In the genomic region with DNA sequence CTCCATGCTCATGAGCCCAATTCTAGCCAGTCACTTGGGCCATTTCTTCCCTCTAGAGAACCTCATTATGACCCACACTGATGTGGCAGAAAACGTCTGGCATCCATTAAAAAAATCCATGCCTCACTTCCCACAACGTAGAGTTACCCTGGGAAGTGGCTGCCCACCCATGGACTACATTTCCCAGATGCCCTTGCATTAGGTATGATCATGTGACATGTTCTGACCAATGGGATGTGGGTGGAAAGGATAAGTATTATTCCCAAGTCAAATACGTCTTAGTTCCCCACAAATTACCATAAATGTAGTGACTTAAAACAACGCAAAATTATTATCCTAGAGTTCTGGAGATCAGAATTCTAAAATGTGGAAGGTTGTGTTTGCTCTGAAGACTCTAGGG, we compare ENCODE assay signal across 16 cellular contexts. TPM values are rescaled to one million over a fixed set of nuclear protein-coding genes. Genes with fewer than 3 reads are reported as not detected.
DNase-seq lines count a peak whose midpoint lies in the region; ATAC-seq and TF ChIP-seq lines count a peak whose summit lies in the region.
"Had no signal": no experiment of that assay in that cellular context is flagged by ENCODE, and none has a peak within 500 bp of the region (broad histone marks: within the 10 kb centered on the region; RNA-seq: fewer than 3 reads in every experiment).

No MANE protein-coding gene starts in this region.

- H3K27me3 ChIP-seq in SJCRH30 (no peaks in the 10 kb centered on the region), heart left ventricle (peaks cover 0 to 15% (median 0%) of the 10 kb centered on the region in 9 donors)

- no peak overlapping the region for H3K4me3 ChIP-seq in SJCRH30
- no peak overlapping the region for H3K4me3 ChIP-seq in fibroblast of the aortic adventitia (ENCODE audit: low read depth, low read length)
- H3K4me3 ChIP-seq in heart left ventricle, result no peak overlapping the region
- H3K4me3 ChIP-seq: PC-9 had no signal

- 29 to 40% (median 36%) methylated on average over 4 of the region's 4 CpGs for WGBS in heart left ventricle, 4 donors

- intact Hi-C loops in heart left ventricle (cut with DNase I), result no loop called here
- intact Hi-C loops in sciatic nerve (cut with DNase I), result no loop called here

- ATAC-seq in heart left ventricle, result no peak
- no peak for ATAC-seq in sciatic nerve

- no peaks in the 10 kb centered on the region for H3K4me1 Mint-ChIP-seq in activated naive CD4-positive, alpha-beta T cell treated with anti-CD3 and anti-CD28 coated beads, Interleukin-2, amount 10 ng/mL, durations not matched to agents 7 days and 5 days

- peak; percentile 31 for DNase-seq in EL
- DNase-seq in HT-29 (ENCODE audit: low spot score), result peak; percentile 7
- DNase-seq in SJCRH30, result peak; percentile 6 to 35
- peak; percentile 20 for DNase-seq in fibroblast of the aortic adventitia (ENCODE audit: low read depth)
- DNase-seq in heart left ventricle, result no peak
- no peak for DNase-seq in sciatic nerve (ENCODE audit: low spot score)
- DNase-seq in NK-92 treated with Interleukin-12 subunit alpha and Interleukin-12 subunit beta, amount 100 ng/mL, for 24 hours (lab: John Stamatoyannopoulos, UW), result no peak
- no peak for DNase-seq in activated naive CD4-positive, alpha-beta T cell treated with anti-CD3 and anti-CD28 coated beads, Interleukin-2, amount 10 ng/mL, durations not matched to agents 7 days and 5 days
- DNase-seq: activated naive CD4-positive, alpha-beta T cell; central memory CD4-positive, alpha-beta T cell; COR-L47; PC-9; T1000 had no signal

- TF ChIP-seq CTCF in fibroblast of the aortic adventitia (IDR thresholded peaks at IDR 0.05; ENCODE audit: insufficient read depth, low read length) (no peak), heart left ventricle (IDR thresholded peaks at IDR 0.05) (no peak)

- TF ChIP-seq POLR2A in heart left ventricle (IDR thresholded peaks at IDR 0.05), result no peak

- H3K27me3 Mint-ChIP-seq in activated naive CD4-positive, alpha-beta T cell treated with anti-CD3 and anti-CD28 coated beads, Interleukin-2, amount 10 ng/mL, durations not matched to agents 7 days and 5 days, result peaks cover 3% of the 10 kb centered on the region

- no peak overlapping the region for H3K4me3 Mint-ChIP-seq in activated naive CD4-positive, alpha-beta T cell treated with anti-CD3 and anti-CD28 coated beads, Interleukin-2, amount 10 ng/mL, durations not matched to agents 7 days and 5 days
- H3K4me3 Mint-ChIP-seq: type B pancreatic cell had no signal

- H3K4me1 ChIP-seq in SJCRH30, result no peaks in the 10 kb centered on the region
- H3K4me1 ChIP-seq in heart left ventricle, result no peaks in the 10 kb centered on the region

- no peaks in the 10 kb centered on the region for H3K36me3 Mint-ChIP-seq in activated naive CD4-positive, alpha-beta T cell treated with anti-CD3 and anti-CD28 coated beads, Interleukin-2, amount 10 ng/mL, durations not matched to agents 7 days and 5 days
- H3K36me3 Mint-ChIP-seq: type B pancreatic cell had no signal

- H3K27ac ChIP-seq in SJCRH30, result no peak overlapping the region
- H3K27ac ChIP-seq in heart left ventricle, result no peak overlapping the region
- H3K27ac ChIP-seq: PC-9 had no signal

- no peaks in the 10 kb centered on the region for H3K36me3 ChIP-seq in SJCRH30
- H3K36me3 ChIP-seq in heart left ventricle, result no peaks in the 10 kb centered on the region

- CTCF ChIA-PET in activated naive CD4-positive, alpha-beta T cell treated with anti-CD3 and anti-CD28 coated beads, Interleukin-2, amount 10 ng/mL, durations not matched to agents 7 days and 5 days (lab: Charles Lee), result no interaction called here

- H3K27ac Mint-ChIP-seq in activated naive CD4-positive, alpha-beta T cell treated with anti-CD3 and anti-CD28 coated beads, Interleukin-2, amount 10 ng/mL, durations not matched to agents 7 days and 5 days, result no peak overlapping the region
- H3K27ac Mint-ChIP-seq: type B pancreatic cell had no signal

- H3K9me3 Mint-ChIP-seq in activated naive CD4-positive, alpha-beta T cell treated with anti-CD3 and anti-CD28 coated beads, Interleukin-2, amount 10 ng/mL, durations not matched to agents 7 days and 5 days, result peaks cover 18% of the 10 kb centered on the region

- H3K9me3 ChIP-seq in SJCRH30 (replicated peaks), result no peaks in the 10 kb centered on the region
- peaks cover 0 to 11% (median 0%) of the 10 kb centered on the region in 12 donors for H3K9me3 ChIP-seq in heart left ventricle

RNA-seq across cellular contexts. Expression of a gene that starts 47.9 kb away (rescaled TPM):
- total RNA-seq in HT-29 (2014; rRNA removed; shearing (Covaris generic)), result not detected in 2 replicates
- total RNA-seq in SJCRH30 (2014; rRNA removed; shearing (Covaris generic)), result not detected in 2 replicates
- total RNA-seq in fibroblast of the aortic adventitia (ENCODE audit: low replicate concordance) (not detected in 2 replicates), heart left ventricle (not detected), sciatic nerve (not detected)
- polyA plus RNA-seq in heart left ventricle, result not detected
- total RNA-seq: HT1080, mononuclear cell, PC-9 had no signal

Comparison
In these comparisons a context has a peak if more than half of its experiments do, and no peak if none do; other contexts are left out.
1. DNase-seq: peak in EL (single experiment), HT-29 (single experiment), SJCRH30 (2 of 2) and fibroblast of the aortic adventitia (single experiment); none in heart left ventricle (0 of 5), sciatic nerve (single experiment), NK-92 treated with Interleukin-12 subunit alpha and Interleukin-12 subunit beta, amount 100 ng/mL, for 24 hours (single experiment) and activated naive CD4-positive, alpha-beta T cell treated with anti-CD3 and anti-CD28 coated beads, Interleukin-2, amount 10 ng/mL, durations not matched to agents 7 days and 5 days (single experiment).